ENCODE assay signal across 8 cellular contexts in genomic region chr3:23944007-23944760, GRCh38. TPM values are rescaled to one million over a fixed set of nuclear protein-coding genes. Genes with fewer than 3 reads are reported as not detected.
DNase-seq lines count a peak whose midpoint lies in the region; ATAC-seq and TF ChIP-seq lines count a peak whose summit lies in the region.

No MANE protein-coding gene starts in this region.

- H3K9ac ChIP-seq in OCI-LY3 (ENCODE audit: low read length) = peak overlapping the region; percentile 75

- H3K27ac ChIP-seq in OCI-LY3 (ENCODE audit: low read length) = no peak overlapping the region
- H3K27ac ChIP-seq in psoas muscle = peak overlapping the region; percentile 94

- in situ Hi-C loops in G401 (cut with HindIII; ENCODE audit: low sequenced_read_pairs) = no loop called here

- DNase-seq in G401 (ENCODE audit: low spot score) = peak; percentile 53
- no peak for DNase-seq in epithelial cell of esophagus (ENCODE audit: low read depth)
- no peak for DNase-seq in psoas muscle
- no peak for DNase-seq in activated CD4-positive, CD25-positive, alpha-beta regulatory T cell (lab: John Stamatoyannopoulos, UW)
- DNase-seq in foreskin melanocyte = no peak
- no peak for DNase-seq in AG08396 (ENCODE audit: low spot score)

- H3K27me3 ChIP-seq in OCI-LY3 (ENCODE audit: low read depth, low read length) (peaks cover 19% of the 10 kb centered on the region), psoas muscle (ENCODE audit: insufficient read depth in 3 of 3, low read length in 2 of 3) (no peaks in the 10 kb centered on the region)

- TF ChIP-seq CTCF in OCI-LY3 (IDR thresholded peaks at IDR 0.05; ENCODE audit: low read depth, low read length) (no peak), epithelial cell of esophagus (IDR thresholded peaks at IDR 0.05; ENCODE audit: insufficient read depth, low read depth, low read length, missing control alignments) (no peak), psoas muscle (IDR thresholded peaks at IDR 0.05) (no peak)

- 6 to 8% (median 7%) methylated on average over 13 of the region's 13 CpGs for WGBS in psoas muscle, 3 donors

- H3K4me2 ChIP-seq in OCI-LY3 (ENCODE audit: low read length) = peak overlapping the region; percentile 99

- ATAC-seq in psoas muscle (no peak), HG03439 (IDR thresholded peaks at IDR 0.05; ENCODE audit: unreplicated experiment) (no peak)

- H3K4me1 ChIP-seq in OCI-LY3 (ENCODE audit: low read length) (peaks cover 17% of the 10 kb centered on the region), psoas muscle (peaks cover 44% of the 10 kb centered on the region)

- H2AFZ ChIP-seq in OCI-LY3 (ENCODE audit: low read depth, low read length) = peak overlapping the region; percentile 88

- H3K9me3 ChIP-seq in OCI-LY3 (ENCODE audit: insufficient read depth, low read length) = no peaks in the 10 kb centered on the region
- H3K9me3 ChIP-seq in psoas muscle = no peaks in the 10 kb centered on the region

- H3K4me3 ChIP-seq in OCI-LY3 (ENCODE audit: low read length) (peak overlapping the region; percentile 76), epithelial cell of esophagus (ENCODE audit: low read length) (peak overlapping the region; percentile 64), psoas muscle (peak overlapping the region; percentile 81)

- H4K20me1 ChIP-seq in OCI-LY3 (ENCODE audit: insufficient read depth, low read length) = no peaks in the 10 kb centered on the region

- H3K36me3 ChIP-seq in OCI-LY3 (replicated peaks; ENCODE audit: low read depth, low read length) (no peaks in the 10 kb centered on the region), psoas muscle (ENCODE audit: insufficient read depth in 1 of 2, low read depth in 1 of 2) (no peaks in the 10 kb centered on the region)

- H3K79me2 ChIP-seq in OCI-LY3 (ENCODE audit: low read length) = peaks cover 6% of the 10 kb centered on the region

- intact Hi-C loops in psoas muscle (cut with DNase I) = loop anchor here (1.0 to 2.0 kb wide), 2 partner anchors 26 to 27 kb away; partner anchors contain the start of genes NKIRAS1 (in 1 of the 2) and RPL15 (in 1 of the 2)

RNA-seq across cellular contexts. Expression of gene NR1D2, which starts 0.9 kb away (rescaled TPM):
- total RNA-seq in G401 (2014; rRNA removed; shearing (Covaris generic)) = 7.9 and 21.4 TPM in 2 replicates
- total RNA-seq in psoas muscle = 10 to 100 TPM; 31.7 to 79.6 (median 44.8) TPM
- polyA plus RNA-seq in psoas muscle = 10 to 100 TPM in 2 of 3 donors, 1 to 10 TPM in 1; 4.9 to 26.1 (median 13.7) TPM

RNA-seq across cellular contexts. Expression of gene RPL15, which starts 27.3 kb away (rescaled TPM):
- 5,783 and 6,412 TPM in 2 replicates for total RNA-seq in G401 (2014; rRNA removed; shearing (Covaris generic))
- total RNA-seq in psoas muscle = 1,000 to 10,000 TPM; 1,021 to 1,350 (median 1,156) TPM
- 1,000 to 10,000 TPM; 1,831 to 2,855 (median 2,304) TPM for polyA plus RNA-seq in psoas muscle

RNA-seq across cellular contexts. Expression of gene NKIRAS1, which starts 27.4 kb away (rescaled TPM):
- 15.0 and 20.1 TPM in 2 replicates for total RNA-seq in G401 (2014; rRNA removed; shearing (Covaris generic))
- total RNA-seq in psoas muscle = 10 to 100 TPM; 19.8 to 30.7 (median 21.3) TPM
- 10 to 100 TPM; 19.5 to 52.4 (median 24.7) TPM for polyA plus RNA-seq in psoas muscle
